In genomic region chr5:80964919-80965318, GRCh38 we compare ENCODE assay signal across 1 cellular context.
TF ChIP-seq lines count a peak whose summit lies in the region.

No MANE protein-coding gene starts in this region.

TF ChIP-seq in endothelial cell of umbilical vein, 7 proteins besides CTCF, POLR2A, EP300 and RAD21 (continued from another document):
- TF ChIP-seq JUN (IDR thresholded peaks at IDR 0.05; ENCODE audit: borderline replicate concordance, insufficient read depth, insufficient read length, low read depth) (no peak), MAX (IDR thresholded peaks at IDR 0.05; ENCODE audit: insufficient read depth, insufficient read length) (no peak), GATA2 (IDR thresholded peaks at IDR 0.05; ENCODE audit: insufficient read depth, insufficient read length, low read depth, low read length) (no peak), MYC (IDR thresholded peaks at IDR 0.05; ENCODE audit: low read depth, low read length) (no peak)
